ENCODE assay signal across 9 cellular contexts in the genomic region with DNA sequence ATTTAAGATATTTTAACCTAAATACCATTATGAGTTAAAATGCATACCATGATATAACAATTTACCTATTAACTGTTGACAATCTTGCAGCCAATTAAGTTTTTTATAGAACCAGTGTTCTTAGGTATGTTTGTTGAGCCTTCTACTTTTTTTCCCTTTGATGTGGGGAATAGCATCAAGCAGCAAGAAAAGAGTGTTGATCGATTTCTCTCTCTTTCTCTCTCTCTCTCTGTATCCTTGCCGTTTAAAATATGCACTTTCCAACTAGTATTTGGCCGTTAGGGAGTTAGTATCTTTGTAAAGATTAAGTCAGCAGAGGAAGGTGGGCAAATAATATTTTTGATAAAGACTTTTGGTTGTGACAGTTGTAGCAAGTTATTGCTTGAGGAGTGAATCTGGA. TPM values are rescaled to one million over a fixed set of nuclear protein-coding genes. Genes with fewer than 3 reads are reported as not detected.
A peak's percentile ranks its signal among the peaks of the same experiment; 100 is the strongest.
DNase-seq lines count a peak whose midpoint lies in the region; ATAC-seq and TF ChIP-seq lines count a peak whose summit lies in the region.
"Had no signal": no experiment of that assay in that cellular context is flagged by ENCODE, and none has a peak within 500 bp of the region (broad histone marks: within the 10 kb centered on the region; RNA-seq: fewer than 3 reads in every experiment).

No MANE protein-coding gene starts in this region.

- H3K4me1 ChIP-seq in BLaER1: peaks cover 60% of the 10 kb centered on the region

- no peak for TF ChIP-seq POLR2A in NB4 (IDR thresholded peaks at IDR 0.05; ENCODE audit: extremely low read depth, insufficient read length)

- H3K27ac Mint-ChIP-seq in chondrocyte (ENCODE audit: unreplicated experiment) (peak overlapping the region; percentile 100), nephron progenitor cell (peak overlapping the region; percentile 89)

- H4K20me1 ChIP-seq in BLaER1: peaks cover 11% of the 10 kb centered on the region; the same call in 1 of the 2 replicates

- peak overlapping the region; percentile 85 for H3K4me2 ChIP-seq in BLaER1

- ATAC-seq in GM18867 (IDR thresholded peaks at IDR 0.05; ENCODE audit: unreplicated experiment) (no peak), GM21825 (IDR thresholded peaks at IDR 0.05; ENCODE audit: unreplicated experiment) (no peak)

- H3K9ac ChIP-seq in BLaER1: 0 out of 2 replicates have a peak overlapping the region, but pooled peaks have one; percentile 38

- H3K36me3 ChIP-seq in BLaER1: peaks cover 32% of the 10 kb centered on the region

- peaks cover 78% of the 10 kb centered on the region for H3K4me1 Mint-ChIP-seq in chondrocyte (ENCODE audit: low read depth)
- peaks cover 71% of the 10 kb centered on the region for H3K4me1 Mint-ChIP-seq in nephron progenitor cell

- no peaks in the 10 kb centered on the region for H3K9me3 ChIP-seq in BLaER1

- no peaks in the 10 kb centered on the region for H3K27me3 ChIP-seq in BLaER1

- H3K27me3 Mint-ChIP-seq in chondrocyte (ENCODE audit: low read depth): no peaks in the 10 kb centered on the region
- H3K27me3 Mint-ChIP-seq in nephron progenitor cell (ENCODE audit: low read depth, poor library complexity): no peaks in the 10 kb centered on the region

- H3K27ac ChIP-seq in BLaER1: no peak overlapping the region

- H3K9me3 Mint-ChIP-seq in chondrocyte (ENCODE audit: low read depth) (no peaks in the 10 kb centered on the region), nephron progenitor cell (peaks cover 6% of the 10 kb centered on the region)

- peak overlapping the region; percentile 39 for H3K4me3 Mint-ChIP-seq in chondrocyte (ENCODE audit: unreplicated experiment)
- peak overlapping the region; percentile 95 for H3K4me3 Mint-ChIP-seq in nephron progenitor cell

- no peak for DNase-seq in NB4 (ENCODE audit: low read depth)
- no peak for DNase-seq in chondrocyte (ENCODE audit: low spot score)
- no peak for DNase-seq in nephron progenitor cell
- DNase-seq in NCI-H82 (lab: John Stamatoyannopoulos, UW): no peak
- DNase-seq in SKM-1 (lab: John Stamatoyannopoulos, UW; ENCODE audit: unreplicated experiment): no peak
- DNase-seq: GDM1 had no signal

- TF ChIP-seq CTCF in NB4 (IDR thresholded peaks at IDR 0.05; ENCODE audit: low read depth, low read length): no peak
- TF ChIP-seq CTCF in chondrocyte (IDR thresholded peaks at IDR 0.05): no peak
- TF ChIP-seq CTCF in nephron progenitor cell (IDR thresholded peaks at IDR 0.05): no peak

- H3K4me3 ChIP-seq in BLaER1 (no peak overlapping the region), NB4 (ENCODE audit: low read depth, low read length) (peak overlapping the region; percentile 78)

- H3K36me3 Mint-ChIP-seq in chondrocyte (ENCODE audit: low read depth) (peaks cover 13% of the 10 kb centered on the region), nephron progenitor cell (ENCODE audit: low read depth) (peaks cover 63% of the 10 kb centered on the region)

RNA-seq across cellular contexts. Expression of gene CHD2, which starts 5.9 kb away (rescaled TPM):
- 59.7 to 83.0 TPM (median 61.2 TPM) in 3 replicates for total RNA-seq in chondrocyte
